In genomic region chr20:18394363-18394762, GRCh38 we compare ENCODE assay signal across 16 cellular contexts.
DNase-seq lines count a peak whose midpoint lies in the region; TF ChIP-seq lines count a peak whose summit lies in the region.
"Had no signal": no experiment of that assay in that cellular context is flagged by ENCODE, and none has a peak within 500 bp of the region (broad histone marks: within the 10 kb centered on the region; RNA-seq: fewer than 3 reads in every experiment).

No MANE protein-coding gene starts in this region.

- H3K9ac ChIP-seq in neural progenitor cell = no peak overlapping the region
- H3K9ac ChIP-seq: GM23248 had no signal

- H3K9me3 ChIP-seq in neural progenitor cell (ENCODE audit: low read depth) = no peaks in the 10 kb centered on the region

- no peaks in the 10 kb centered on the region for H3K36me3 Mint-ChIP-seq in dendritic cell treated with granulocyte-macrophage colony-stimulating factor and Interleukin-4, amounts not matched to agents 40 ng/mL and 50 ng/mL, for 4 days (ENCODE audit: low read depth)
- peaks cover 5% of the 10 kb centered on the region for H3K36me3 Mint-ChIP-seq in neural progenitor cell

- peak overlapping the region; percentile 50 for H3K4me2 ChIP-seq in neural progenitor cell

- H3K27ac ChIP-seq in neural progenitor cell = no peak overlapping the region
- H3K27ac ChIP-seq: GM23248 had no signal

- peaks cover 1% of the 10 kb centered on the region; the same call in 1 of the 2 replicates for H3K36me3 ChIP-seq in H7 (replicated peaks; ENCODE audit: control insufficient read depth, insufficient read depth, low read length)
- no peaks in the 10 kb centered on the region for H3K36me3 ChIP-seq in neural progenitor cell

- no peaks in the 10 kb centered on the region for H3K27me3 Mint-ChIP-seq in dendritic cell treated with granulocyte-macrophage colony-stimulating factor and Interleukin-4, amounts not matched to agents 40 ng/mL and 50 ng/mL, for 4 days
- no peaks in the 10 kb centered on the region for H3K27me3 Mint-ChIP-seq in neural progenitor cell (ENCODE audit: insufficient read depth, low read depth)
- H3K27me3 Mint-ChIP-seq: B cell; CD4-positive, alpha-beta T cell had no signal

- peaks cover 16% of the 10 kb centered on the region for H3K4me1 ChIP-seq in neural progenitor cell

- peaks cover 54% of the 10 kb centered on the region for H3K4me1 Mint-ChIP-seq in dendritic cell treated with granulocyte-macrophage colony-stimulating factor and Interleukin-4, amounts not matched to agents 40 ng/mL and 50 ng/mL, for 4 days (ENCODE audit: low read depth)
- H3K4me1 Mint-ChIP-seq in neural progenitor cell = peaks cover 9% of the 10 kb centered on the region
- H3K4me1 Mint-ChIP-seq: B cell had no signal

- intact Hi-C loops in dendritic cell treated with granulocyte-macrophage colony-stimulating factor and Interleukin-4, amounts not matched to agents 40 ng/mL and 50 ng/mL, for 4 days (cut with micrococcal nuclease) = no loop called here

- no peaks in the 10 kb centered on the region for H3K27me3 ChIP-seq in H7 (ENCODE audit: control insufficient read depth, insufficient read depth, low read length)
- no peaks in the 10 kb centered on the region for H3K27me3 ChIP-seq in neural progenitor cell

- peak overlapping the region; percentile 16 for H3K27ac Mint-ChIP-seq in dendritic cell treated with granulocyte-macrophage colony-stimulating factor and Interleukin-4, amounts not matched to agents 40 ng/mL and 50 ng/mL, for 4 days
- no peak overlapping the region for H3K27ac Mint-ChIP-seq in neural progenitor cell
- H3K27ac Mint-ChIP-seq: B cell; CD4-positive, alpha-beta T cell; HFFc6 had no signal

- no peaks in the 10 kb centered on the region for H3K9me3 Mint-ChIP-seq in dendritic cell treated with granulocyte-macrophage colony-stimulating factor and Interleukin-4, amounts not matched to agents 40 ng/mL and 50 ng/mL, for 4 days
- no peaks in the 10 kb centered on the region for H3K9me3 Mint-ChIP-seq in neural progenitor cell
- H3K9me3 Mint-ChIP-seq: CD4-positive, alpha-beta T cell; HFFc6 had no signal

- H2AFZ ChIP-seq in neural progenitor cell (replicated peaks) = peak overlapping the region; percentile 36
- H2AFZ ChIP-seq: GM23248 had no signal

- H3K4me3 Mint-ChIP-seq in dendritic cell treated with granulocyte-macrophage colony-stimulating factor and Interleukin-4, amounts not matched to agents 40 ng/mL and 50 ng/mL, for 4 days = no peak overlapping the region
- H3K4me3 Mint-ChIP-seq in neural progenitor cell = peak overlapping the region; percentile 41
- H3K4me3 Mint-ChIP-seq: B cell; CD4-positive, alpha-beta T cell; HFFc6 had no signal

- H4K20me1 ChIP-seq in neural progenitor cell (ENCODE audit: low read depth) = no peaks in the 10 kb centered on the region

- DNase-seq in H7 (peak; percentile 67), iPS-NIHi11 (ENCODE audit: low spot score) (peak; percentile 62), neural progenitor cell (ENCODE audit: low spot score) (peak; percentile 52), NCI-H226 (no peak), hippocampal formation (lab: John Stamatoyannopoulos, UW) (no peak), NCI-H526 treated with DMSO at 0.1 percent for 48 hours (lab: John Stamatoyannopoulos, UW) (no peak)
- DNase-seq: C1 segment of cervical spinal cord; Calu3; CD4-positive, alpha-beta T cell; DMS 273 treated with DMSO at 0.1 percent for 48 hours; GM23248; HCEC 1CT; HFFc6 had no signal

- no peaks in the 10 kb centered on the region for H3F3A ChIP-seq in neural progenitor cell (ENCODE audit: low read depth)

- no peaks in the 10 kb centered on the region for H3K79me2 ChIP-seq in neural progenitor cell (ENCODE audit: low read depth)

- H3K4me3 ChIP-seq in H7 (ENCODE audit: insufficient read depth, low read depth, low read length) (no peak overlapping the region), neural progenitor cell (no peak overlapping the region)
- H3K4me3 ChIP-seq: GM12878, GM23248 had no signal

- no peak for TF ChIP-seq CTCF in neural progenitor cell (IDR thresholded peaks at IDR 0.05)

Comparison
In these comparisons a context has a peak if more than half of its experiments do, and no peak if none do; other contexts are left out.
1. DNase-seq: peak in H7 (single experiment), iPS-NIHi11 (single experiment) and neural progenitor cell (single experiment); none in NCI-H226 (single experiment), hippocampal formation (0 of 2) and NCI-H526 treated with DMSO at 0.1 percent for 48 hours (single experiment).